In genomic region chrY:6902116-6902515, GRCh38 we compare ENCODE assay signal across 4 cellular contexts. TPM values are rescaled to one million over a fixed set of nuclear protein-coding genes. Genes with fewer than 3 reads are reported as not detected.
"Had no signal": no experiment of that assay in that cellular context is flagged by ENCODE, and none has a peak within 500 bp of the region (broad histone marks: within the 10 kb centered on the region; RNA-seq: fewer than 3 reads in every experiment).

No MANE protein-coding gene starts in this region.

RNA-seq across cellular contexts. Expression of gene TBL1Y, which starts 8.4 kb away (rescaled TPM):
- total RNA-seq: LHCN-M2, M059J, MCF 10A had no signal

RNA-seq across cellular contexts. Expression of gene AMELY, which starts 9.4 kb away (rescaled TPM):
- total RNA-seq: LHCN-M2, M059J, MCF 10A, NCI-H460 had no signal
